Comparison of ENCODE assay signal across 8 cellular contexts in the genomic region with DNA sequence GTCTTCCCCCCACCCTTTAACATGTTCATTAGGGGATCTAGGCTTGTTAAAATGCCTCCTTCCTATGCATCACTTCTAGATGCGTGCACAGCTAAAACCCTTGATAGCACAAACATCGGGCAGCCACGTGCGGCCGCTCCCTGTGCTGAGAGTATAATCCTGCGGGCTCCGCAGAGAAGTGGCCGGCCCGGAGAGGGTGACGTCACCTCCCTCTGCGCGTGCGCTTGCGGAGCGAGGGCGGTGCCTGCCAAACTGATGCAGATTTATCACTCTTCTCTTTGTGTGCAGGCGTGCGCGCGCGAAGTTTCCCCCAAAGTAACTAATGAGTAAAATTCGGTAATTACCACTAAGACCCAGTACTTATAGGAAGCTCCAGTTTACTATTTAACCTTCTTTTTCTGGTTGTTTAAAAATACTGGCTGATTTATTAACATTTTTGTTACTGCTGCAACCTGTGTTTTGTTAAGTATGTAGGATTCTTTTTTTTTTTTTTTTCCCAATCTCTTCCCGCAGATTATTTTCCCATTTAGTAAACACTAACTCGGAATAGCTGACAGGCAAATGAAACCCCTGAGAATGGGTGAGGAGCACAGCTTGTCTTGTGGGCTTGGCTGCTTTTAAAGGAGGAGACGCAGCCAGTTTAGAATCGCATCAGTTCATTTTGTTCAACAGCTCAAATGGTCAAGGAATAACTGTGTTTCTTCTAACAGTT.
DNase-seq lines count a peak whose midpoint lies in the region; ATAC-seq and TF ChIP-seq lines count a peak whose summit lies in the region.

No MANE protein-coding gene starts in this region.

- H3K36me3 ChIP-seq in BJ (ENCODE audit: control insufficient read depth, insufficient read depth, low read length): no peaks in the 10 kb centered on the region; the same call in 1 of the 2 replicates

- H3K27me3 ChIP-seq in BJ (ENCODE audit: control insufficient read depth, insufficient read depth, low read length): no peaks in the 10 kb centered on the region

- intact Hi-C loops in lower leg skin (cut with DNase I; ENCODE audit: low total_unique reads): loop anchor here (5.0 kb wide), 1 partner anchor 112 kb away; no protein-coding TSS in a partner anchor

- DNase-seq in BJ (ENCODE audit: low read depth): peak; percentile 74
- DNase-seq in NCI-H345 (lab: John Stamatoyannopoulos, UW): peak; percentile 96
- peak; percentile 48 for DNase-seq in activated CD4-positive, alpha-beta T cell treated with anti-CD3 and anti-CD28 coated beads, Interleukin-2, amount 50 U/mL, for 1 hour
- peak; percentile 91 for DNase-seq in dedifferentiated amniotic fluid mesenchymal stem cell (ENCODE audit: extremely low spot score)
- peak; percentile 91 to 98 for DNase-seq in lower leg skin (ENCODE audit: low spot score in 2 of 2)
- peak; percentile 32 to 74 (median 41) for DNase-seq in stimulated activated CD4-positive, alpha-beta T cell treated with anti-CD3 and anti-CD28 coated beads, TNF-alpha, amount 100 ng/mL, for 24 hours (ENCODE audit: low read depth in 3 of 3)

- WGBS in lower leg skin, 2 donors: 1 to 3% methylated on average over 26 of the region's 26 CpGs

- H3K4me3 ChIP-seq in BJ (ENCODE audit: low read depth, low read length) (peak overlapping the region; percentile 23; the same call in 1 of the 2 replicates), lower leg skin (ENCODE audit: low read depth, poor library complexity, severe bottlenecking) (no peak overlapping the region)

- TF ChIP-seq POLR2A in GM19099 (IDR thresholded peaks at IDR 0.05; ENCODE audit: extremely low read depth, insufficient read length, low read depth) (peak; percentile 71), lower leg skin (IDR thresholded peaks at IDR 0.05) (no peak)

- POLR2A ChIA-PET in BJ (lab: Charles Lee): interaction anchor here (0.6 to 0.7 kb wide), 2 partner anchors 80 to 154 kb away, joined by 3 to 9 read pairs; no protein-coding TSS in a partner anchor

- peak; percentile 87 for ATAC-seq in HG03280 (IDR thresholded peaks at IDR 0.05; ENCODE audit: unreplicated experiment)

- TF ChIP-seq CTCF in BJ (IDR thresholded peaks at IDR 0.05; ENCODE audit: insufficient read depth, low read depth, low read length) (no peak), lower leg skin (IDR thresholded peaks at IDR 0.05) (no peak)

- CTCF ChIA-PET in BJ (lab: Yijun Ruan, JAX): interaction anchor here (0.9 to 1.4 kb wide), 4 partner anchors 15 to 106 kb away, joined by 3 read pairs; no protein-coding TSS in a partner anchor

Comparison
In these comparisons a context has a peak if more than half of its experiments do, and no peak if none do; other contexts are left out.
1. DNase-seq: peak in every context shown above with its lines; median percentile 96 in NCI-H345; 94 in lower leg skin; 91 in dedifferentiated amniotic fluid mesenchymal stem cell; 74 in BJ; 48 in activated CD4-positive, alpha-beta T cell treated with anti-CD3 and anti-CD28 coated beads, Interleukin-2, amount 50 U/mL, for 1 hour; 41 in stimulated activated CD4-positive, alpha-beta T cell treated with anti-CD3 and anti-CD28 coated beads, TNF-alpha, amount 100 ng/mL, for 24 hours.